ENCODE assay signal across 8 cellular contexts in genomic region chr3:112013058-112013783, GRCh38. TPM values are rescaled to one million over a fixed set of nuclear protein-coding genes. Genes with fewer than 3 reads are reported as not detected.
DNase-seq lines count a peak whose midpoint lies in the region; ATAC-seq and TF ChIP-seq lines count a peak whose summit lies in the region.

No MANE protein-coding gene starts in this region.

- H3K4me3 ChIP-seq in retinal pigment epithelial cell (ENCODE audit: low read length), result no peak overlapping the region

- ATAC-seq in GM18907 (IDR thresholded peaks at IDR 0.05; ENCODE audit: unreplicated experiment), result peak; percentile 94
- peak; percentile 90 for ATAC-seq in HG03280 (IDR thresholded peaks at IDR 0.05; ENCODE audit: unreplicated experiment)
- ATAC-seq in left cardiac atrium, result peak; percentile 79 to 86

- TF ChIP-seq CTCF in retinal pigment epithelial cell (conservative IDR thresholded peaks at IDR 0.05; ENCODE audit: low read depth, low read length), result peak; percentile 76

- peak; percentile 81 for DNase-seq in AG20443 (ENCODE audit: low spot score)
- peak; percentile 22 for DNase-seq in T follicular helper cell (ENCODE audit: low read depth)
- DNase-seq in amygdala (lab: John Stamatoyannopoulos, UW), result peak in 42 of 56 donors; percentile 6 to 71 (median 41)
- peak; percentile 67 for DNase-seq in left cardiac atrium
- DNase-seq in retinal pigment epithelial cell (ENCODE audit: low read depth), result peak; percentile 34
- DNase-seq in DMS79 (lab: John Stamatoyannopoulos, UW), result no peak

- intact Hi-C loops in left cardiac atrium (cut with DNase I), result loop anchor here in 1 of 2 donors (2.0 kb wide), 2 partner anchors 294 to 344 kb away; no protein-coding TSS in a partner anchor

RNA-seq across cellular contexts. Expression of gene TAGLN3, which starts 14.5 kb away (rescaled TPM):
- total RNA-seq in left cardiac atrium, result not detected

RNA-seq across cellular contexts. Expression of gene TMPRSS7, which starts 21.3 kb away (rescaled TPM):
- total RNA-seq in left cardiac atrium, result not detected

RNA-seq across cellular contexts. Expression of gene ABHD10, which starts 34.4 kb away (rescaled TPM):
- total RNA-seq in left cardiac atrium, result 10 to 100 TPM; 27.6 to 30.9 TPM
